In the genomic region with DNA sequence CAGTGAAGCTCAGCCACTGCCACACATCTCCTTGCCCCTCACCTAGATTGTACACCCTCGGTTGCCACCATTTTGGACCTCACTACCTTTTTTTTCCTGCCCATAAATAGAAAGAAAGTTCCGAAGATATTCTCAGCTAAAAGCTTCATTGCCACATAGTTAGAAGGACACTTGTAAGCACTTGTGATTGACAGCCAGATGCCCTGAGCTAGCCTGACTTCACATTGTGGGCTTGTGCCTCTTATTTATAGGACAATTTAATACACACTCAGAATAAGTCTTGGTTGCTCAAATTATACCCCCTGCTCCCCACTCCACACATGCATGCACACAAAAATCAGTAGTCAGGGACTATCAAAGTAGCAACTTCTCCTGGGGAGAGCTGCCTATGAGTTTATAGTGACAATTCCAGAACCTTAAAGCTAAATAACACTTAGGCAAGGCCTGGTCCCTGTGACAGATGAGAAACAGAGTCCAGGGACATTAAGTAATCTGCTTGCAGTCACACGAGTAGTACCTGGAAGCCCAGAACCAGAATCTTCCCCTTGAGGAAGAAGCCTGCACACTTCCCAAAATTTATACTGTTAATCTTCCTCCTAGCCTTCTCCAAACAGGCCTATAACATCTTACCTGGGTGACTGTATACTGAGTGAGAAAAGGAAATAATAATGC, we compare ENCODE assay signal across 24 cellular contexts.
"Had no signal": no experiment of that assay in that cellular context is flagged by ENCODE, and none has a peak within 500 bp of the region (broad histone marks: within the 10 kb centered on the region; RNA-seq: fewer than 3 reads in every experiment).

No MANE protein-coding gene starts in this region.

- H3K4me1 Mint-ChIP-seq: naive thymus-derived CD4-positive, alpha-beta T cell; nephron; stimulated activated naive CD8-positive, alpha-beta T cell treated with anti-CD3 and anti-CD28 coated beads, Interleukin-15, amount 100 ng/mL, for 72 hours had no signal

- ATAC-seq: effector memory CD8-positive, alpha-beta T cell; left ventricle myocardium superior; lower lobe of right lung; mucosa of descending colon; naive thymus-derived CD4-positive, alpha-beta T cell; right lobe of liver; stimulated activated naive CD8-positive, alpha-beta T cell treated with anti-CD3 and anti-CD28 coated beads, Interleukin-15, amount 100 ng/mL, for 72 hours had no signal

- H3K36me3 Mint-ChIP-seq: mesothelial cell of epicardium; naive thymus-derived CD4-positive, alpha-beta T cell had no signal

- DNase-seq: dermis blood vessel endothelial cell; effector memory CD8-positive, alpha-beta T cell; erythroblast; head of caudate nucleus; left ventricle myocardium superior; lower lobe of right lung; mucosa of descending colon; naive thymus-derived CD4-positive, alpha-beta T cell; nucleus accumbens; retina; right lobe of liver; stimulated activated CD4-positive, alpha-beta T cell treated with anti-CD3 and anti-CD28 coated beads, Interleukin-12 subunit alpha, Interleukin-12 subunit beta, amount 100 ng/mL, for 4 hours; stimulated activated CD4-positive, alpha-beta T cell treated with anti-CD3 and anti-CD28 coated beads, Interleukin-1b, Interleukin-23, amount 100 ng/mL, for 48 hours; stimulated activated CD4-positive, alpha-beta T cell treated with anti-CD3 and anti-CD28 coated beads, Interleukin-4, amount 100 ng/mL, for 1 hour; stimulated activated CD8-positive, alpha-beta memory T cell treated with anti-CD3 and anti-CD28 coated beads, Interleukin-4, amount 100 ng/mL, for 48 hours; stimulated activated naive CD4-positive, alpha-beta T cell; stimulated activated naive CD8-positive, alpha-beta T cell treated with anti-CD3 and anti-CD28 coated beads, Interleukin-15, amount 100 ng/mL, for 72 hours; trophoblast cell had no signal

- H3K27me3 ChIP-seq: right lobe of liver, thyroid gland had no signal

- H3K27ac Mint-ChIP-seq: effector memory CD8-positive, alpha-beta T cell; mesothelial cell of epicardium; nephron had no signal

- H3K27ac ChIP-seq: coronary artery, lower lobe of right lung, prostate gland, right lobe of liver, thyroid gland had no signal

- H3K4me3 Mint-ChIP-seq: effector memory CD8-positive, alpha-beta T cell; mesothelial cell of epicardium; naive thymus-derived CD4-positive, alpha-beta T cell; nephron; stimulated activated naive CD8-positive, alpha-beta T cell treated with anti-CD3 and anti-CD28 coated beads, Interleukin-15, amount 100 ng/mL, for 72 hours had no signal

- H3K36me3 ChIP-seq: lower lobe of right lung, prostate gland, right lobe of liver, thyroid gland had no signal

- H3K9me3 ChIP-seq: lower lobe of right lung, mucosa of descending colon, prostate gland, right lobe of liver, thyroid gland had no signal

- H3K4me2 ChIP-seq: smooth muscle cell had no signal

- H3K4me3 ChIP-seq: coronary artery, lower lobe of right lung, mucosa of descending colon, prostate gland, right lobe of liver, smooth muscle cell, thyroid gland had no signal

- H3K27me3 Mint-ChIP-seq: effector memory CD8-positive, alpha-beta T cell had no signal

- H3K4me1 ChIP-seq: lower lobe of right lung, prostate gland, right lobe of liver had no signal
